9 cellular contexts compared by ENCODE assay signal in the genomic region with DNA sequence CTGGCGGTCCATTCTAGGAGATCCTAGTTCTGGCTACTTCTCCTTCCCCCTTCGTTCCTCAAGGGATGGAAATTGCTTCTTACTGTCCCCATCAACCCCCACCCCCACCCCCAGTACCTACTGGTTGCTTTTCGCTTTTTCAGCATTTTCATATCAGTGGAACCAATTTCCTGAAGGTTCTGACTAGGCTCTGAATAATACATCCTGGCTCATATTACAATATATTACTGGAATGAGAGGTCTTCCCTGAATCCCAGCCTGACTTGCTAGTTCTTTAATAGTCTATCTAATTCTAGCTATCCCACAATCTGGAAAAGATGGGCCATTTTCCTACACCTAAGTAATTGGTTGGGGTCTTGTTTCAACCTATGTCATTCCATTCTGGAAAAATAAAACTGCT.
"Had no signal": no experiment of that assay in that cellular context is flagged by ENCODE, and none has a peak within 500 bp of the region (broad histone marks: within the 10 kb centered on the region; RNA-seq: fewer than 3 reads in every experiment).

No MANE protein-coding gene starts in this region.

- H3K9me3 ChIP-seq: HAP-1 had no signal

- H3K9ac ChIP-seq: GM23248 had no signal

- H3K36me3 ChIP-seq: HAP-1 had no signal

- ATAC-seq: HCT116, K562 had no signal

- H3K27ac ChIP-seq: GM23248, HL-60 had no signal

- H3K4me3 ChIP-seq: GM23248, HAP-1, K562 had no signal

- H3K4me1 ChIP-seq: HAP-1 had no signal

- H2AFZ ChIP-seq: GM23248 had no signal

- DNase-seq: GM23248, GOT3, H7, HFFc6, IMR-90 had no signal
